In genomic region chr3:157257101-157257500, GRCh38 we compare ENCODE assay signal across 1 cellular context.
TF ChIP-seq lines count a peak whose summit lies in the region.

No MANE protein-coding gene starts in this region.

TF ChIP-seq in IMR-90, 13 proteins besides CTCF, POLR2A, EP300 and RAD21 (continued from another document):
- TF ChIP-seq MXI1 (IDR thresholded peaks at IDR 0.05; ENCODE audit: borderline replicate concordance, low read depth, low read length) = no peak
- no peak for TF ChIP-seq RFX5 (IDR thresholded peaks at IDR 0.05; ENCODE audit: low read depth, low read length)
